Comparison of ENCODE assay signal across 29 cellular contexts in the genomic region with DNA sequence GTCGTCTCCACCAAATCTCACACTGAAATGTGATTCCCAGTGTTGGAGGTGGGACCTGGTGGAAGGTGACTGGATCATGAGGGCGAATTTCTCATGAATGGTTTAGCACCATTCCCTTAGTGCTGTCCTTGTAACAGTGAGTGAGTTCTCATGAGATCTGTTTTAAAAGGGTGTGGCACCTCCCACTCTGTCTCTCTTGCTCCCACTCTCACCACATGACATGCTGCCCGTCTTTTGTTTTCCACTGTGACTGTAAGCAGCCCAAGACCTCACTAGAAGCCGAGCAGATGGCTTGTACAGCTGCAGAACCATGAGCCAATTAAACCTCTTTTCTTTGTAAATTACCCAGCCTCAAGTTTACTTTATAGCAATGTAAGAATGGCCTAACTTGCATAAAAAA.
"Had no signal": no experiment of that assay in that cellular context is flagged by ENCODE, and none has a peak within 500 bp of the region (broad histone marks: within the 10 kb centered on the region; RNA-seq: fewer than 3 reads in every experiment).

No MANE protein-coding gene starts in this region.

- H3K27me3 ChIP-seq: neural progenitor cell, ovary, right lobe of liver, sigmoid colon, thyroid gland, tibial nerve, upper lobe of left lung, uterus had no signal

- H3K36me3 ChIP-seq: ovary, right lobe of liver, thoracic aorta, uterus had no signal

- DNase-seq: naive thymus-derived CD4-positive, alpha-beta T cell; natural killer cell; occipital lobe; ovary; posterior cingulate gyrus; psoas muscle; right cardiac atrium; right lobe of liver; sigmoid colon; small intestine; stimulated activated CD4-positive, alpha-beta T cell treated with anti-CD3 and anti-CD28 coated beads, Interleukin-15, amount 100 ng/mL, for 24 hours; stimulated activated CD4-positive, alpha-beta T cell treated with anti-CD3 and anti-CD28 coated beads, Interleukin-2, amount 100 ng/mL, for 24 hours; stimulated activated CD4-positive, alpha-beta T cell treated with anti-CD3 and anti-CD28 coated beads, Interleukin-2, amount 100 ng/mL, for 48 hours; stimulated activated CD4-positive, alpha-beta T cell treated with anti-CD3 and anti-CD28 coated beads, Interleukin-4, amount 100 ng/mL, for 24 hours; stimulated activated CD8-positive, alpha-beta memory T cell treated with anti-CD3 and anti-CD28 coated beads, Interleukin-4, amount 100 ng/mL, for 48 hours; stimulated activated naive CD4-positive, alpha-beta T cell; stimulated activated naive CD8-positive, alpha-beta T cell treated with anti-CD3 and anti-CD28 coated beads, Interleukin-15, amount 100 ng/mL, for 72 hours; stimulated activated naive CD8-positive, alpha-beta T cell treated with anti-CD3 and anti-CD28 coated beads, Interleukin-15, Interleukin-2, amounts not matched to agents 100 U/mL and 50 U/mL, for 24 hours; thyroid gland; trophoblast cell; upper lobe of left lung; uterus had no signal

- H3K9me3 ChIP-seq: ovary, right lobe of liver, sigmoid colon, thoracic aorta, thyroid gland had no signal

- H3K27ac Mint-ChIP-seq: naive thymus-derived CD4-positive, alpha-beta T cell; natural killer cell; nephron; neural progenitor cell; progenitor cell of endocrine pancreas; stimulated activated memory B cell treated with anti-CD40 and anti-IgM and Interleukin-4, amounts not matched to agents 10 μg/mL and 1 μg/mL and 100 μg/mL, for 72 hours had no signal

- H3K27me3 Mint-ChIP-seq: naive thymus-derived CD4-positive, alpha-beta T cell; progenitor cell of endocrine pancreas; stimulated activated memory B cell treated with anti-CD40 and anti-IgM and Interleukin-4, amounts not matched to agents 10 μg/mL and 1 μg/mL and 100 μg/mL, for 72 hours; stimulated activated naive CD8-positive, alpha-beta T cell treated with anti-CD3 and anti-CD28 coated beads, Interleukin-15, amount 100 ng/mL, for 72 hours had no signal

- H3K27ac ChIP-seq: neural progenitor cell, ovary, parathyroid adenoma, psoas muscle, right lobe of liver, sigmoid colon, thoracic aorta, thyroid gland, tibial nerve, upper lobe of left lung, uterus had no signal

- H3K4me3 Mint-ChIP-seq: naive thymus-derived CD4-positive, alpha-beta T cell; natural killer cell; nephron; neural progenitor cell; stimulated activated memory B cell treated with anti-CD40 and anti-IgM and Interleukin-4, amounts not matched to agents 10 μg/mL and 1 μg/mL and 100 μg/mL, for 72 hours; stimulated activated naive CD8-positive, alpha-beta T cell treated with anti-CD3 and anti-CD28 coated beads, Interleukin-15, amount 100 ng/mL, for 72 hours had no signal

- H3K4me1 Mint-ChIP-seq: natural killer cell; nephron; neural progenitor cell; stimulated activated memory B cell treated with anti-CD40 and anti-IgM and Interleukin-4, amounts not matched to agents 10 μg/mL and 1 μg/mL and 100 μg/mL, for 72 hours; stimulated activated naive CD8-positive, alpha-beta T cell treated with anti-CD3 and anti-CD28 coated beads, Interleukin-15, amount 100 ng/mL, for 72 hours had no signal

- H3K4me3 ChIP-seq: neural progenitor cell, ovary, psoas muscle, right lobe of liver, sigmoid colon, thoracic aorta, thyroid gland, tibial nerve, upper lobe of left lung, uterus had no signal

- H3K4me1 ChIP-seq: neural progenitor cell, parathyroid adenoma, psoas muscle, thyroid gland, tibial nerve, upper lobe of left lung, uterus had no signal
